1 cellular context compared by ENCODE assay signal in the genomic region with DNA sequence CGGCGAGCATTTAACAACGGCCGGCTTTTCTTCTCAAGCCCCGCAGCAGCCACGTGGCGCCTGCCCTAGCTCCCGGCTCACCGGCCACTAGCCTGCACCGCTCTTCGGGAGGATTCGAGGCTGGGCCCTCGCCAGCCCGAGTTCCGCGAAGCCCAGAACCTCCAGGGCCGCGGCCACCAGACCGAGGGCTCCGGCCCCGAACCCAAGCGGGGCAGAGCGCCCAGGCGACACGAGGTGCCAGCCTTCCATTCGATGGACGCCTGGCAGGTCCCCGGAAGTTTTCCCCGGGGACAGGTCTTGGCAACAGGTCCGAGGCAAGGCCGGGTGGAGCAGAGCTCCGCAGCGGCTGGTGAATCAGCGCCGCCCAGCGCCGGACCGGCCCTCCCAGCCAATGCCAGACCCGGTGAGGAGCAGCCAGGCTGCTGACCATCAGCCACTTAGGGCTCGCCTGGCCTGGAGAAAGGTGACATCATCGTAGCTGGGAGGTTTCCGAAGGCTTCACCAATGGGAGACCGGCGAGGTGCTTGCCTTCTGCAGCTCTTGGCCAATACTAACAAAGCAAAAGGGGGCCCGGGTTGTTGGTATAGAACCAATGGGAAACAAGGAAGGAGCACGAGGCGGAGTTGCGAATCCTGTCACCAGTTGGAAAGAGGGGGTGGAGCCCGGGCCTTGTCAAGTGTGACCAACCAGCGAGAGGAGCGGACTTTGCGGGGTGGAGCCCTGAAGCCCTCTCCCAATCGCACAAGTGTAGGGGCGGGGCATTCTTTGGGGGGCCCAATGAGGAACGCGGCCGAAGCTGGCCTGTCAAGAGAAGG.
TF ChIP-seq lines count a peak whose summit lies in the region.

No MANE protein-coding gene starts in this region.

TF ChIP-seq in H1, 55 proteins besides CTCF, POLR2A, EP300 and RAD21 (continued from another document):
- TF ChIP-seq POU5F1 (IDR thresholded peaks at IDR 0.05; ENCODE audit: low read depth, low read length): no peak
- TF ChIP-seq KDM5A (IDR thresholded peaks at IDR 0.05; ENCODE audit: low read length): no peak
